ENCODE assay signal across 7 cellular contexts in genomic region chr13:65473199-65473598, GRCh38.
"Had no signal": no experiment of that assay in that cellular context is flagged by ENCODE, and none has a peak within 500 bp of the region (broad histone marks: within the 10 kb centered on the region; RNA-seq: fewer than 3 reads in every experiment).

No MANE protein-coding gene starts in this region.

- DNase-seq: GM23248, GOT3, H7, H9, HCEC 1CT had no signal

- ATAC-seq: GM23338, HCT116 had no signal
